ENCODE assay signal across 23 cellular contexts in the genomic region with DNA sequence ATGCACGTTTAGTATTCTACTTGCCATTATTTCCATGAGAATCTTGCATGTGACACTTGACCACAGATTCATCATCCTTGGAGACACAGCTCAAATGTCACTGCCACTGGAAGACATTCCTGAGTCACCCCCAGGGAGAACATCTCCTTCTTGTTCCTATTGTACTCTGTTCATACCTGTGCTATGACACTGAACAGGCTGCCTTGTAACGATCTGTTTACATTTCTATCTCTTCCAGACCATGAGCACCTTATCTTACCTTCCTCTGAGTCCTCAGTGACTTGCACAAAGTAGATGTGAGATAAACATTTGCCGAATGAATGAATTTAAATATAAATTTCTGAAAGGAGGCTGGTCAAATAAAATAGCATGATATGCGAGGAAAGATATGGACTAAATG.
"Had no signal": no experiment of that assay in that cellular context is flagged by ENCODE, and none has a peak within 500 bp of the region (broad histone marks: within the 10 kb centered on the region; RNA-seq: fewer than 3 reads in every experiment).

No MANE protein-coding gene starts in this region.

- H3K4me1 ChIP-seq: uterus had no signal

- H3K27ac Mint-ChIP-seq: activated CD4-positive, alpha-beta memory T cell treated with anti-CD3 and anti-CD28 coated beads, Interleukin-2, amount 10 ng/mL, durations not matched to agents 7 days and 5 days; activated naive CD8-positive, alpha-beta T cell treated with anti-CD3 and anti-CD28 coated beads for 36 hours; activated T-helper 17 cell treated with anti-CD3 and anti-CD28 coated beads, Interleukin-2, amount 50 U/mL, for 72 hours; nephron progenitor cell; stimulated activated naive CD8-positive, alpha-beta T cell treated with anti-CD3 and anti-CD28 coated beads, Interleukin-15, Interleukin-2, amounts not matched to agents 100 ng/mL and 50 ng/mL, for 24 hours; T-helper 2 cell treated with Interferon-gamma antibody and Interleukin-4, amounts not matched to agents 5 μg/mL and 100 μg/mL, for 36 hours had no signal

- H3K27me3 ChIP-seq: hepatocyte, tibial nerve, uterus had no signal

- H3K9me3 ChIP-seq: tibial nerve, uterus had no signal

- H3K4me2 ChIP-seq: hepatocyte had no signal

- H3K9me3 Mint-ChIP-seq: activated CD4-positive, alpha-beta memory T cell treated with anti-CD3 and anti-CD28 coated beads, Interleukin-2, amount 10 ng/mL, durations not matched to agents 7 days and 5 days; activated naive CD8-positive, alpha-beta T cell treated with anti-CD3 and anti-CD28 coated beads for 36 hours; activated T-helper 17 cell treated with anti-CD3 and anti-CD28 coated beads, Interleukin-2, amount 50 U/mL, for 72 hours; nephron progenitor cell; stimulated activated naive CD8-positive, alpha-beta T cell treated with anti-CD3 and anti-CD28 coated beads, Interleukin-15, Interleukin-2, amounts not matched to agents 100 ng/mL and 50 ng/mL, for 24 hours; T-helper 2 cell treated with Interferon-gamma antibody and Interleukin-4, amounts not matched to agents 5 μg/mL and 100 μg/mL, for 36 hours had no signal

- H3K4me3 ChIP-seq: hepatocyte, lung, skin epidermis, tibial nerve, uterus had no signal

- H3K4me1 Mint-ChIP-seq: activated CD4-positive, alpha-beta memory T cell treated with anti-CD3 and anti-CD28 coated beads, Interleukin-2, amount 10 ng/mL, durations not matched to agents 7 days and 5 days; activated naive CD8-positive, alpha-beta T cell treated with anti-CD3 and anti-CD28 coated beads for 36 hours; activated T-helper 17 cell treated with anti-CD3 and anti-CD28 coated beads, Interleukin-2, amount 50 U/mL, for 72 hours; nephron progenitor cell had no signal

- H3K4me3 Mint-ChIP-seq: activated CD4-positive, alpha-beta memory T cell treated with anti-CD3 and anti-CD28 coated beads, Interleukin-2, amount 10 ng/mL, durations not matched to agents 7 days and 5 days; activated naive CD8-positive, alpha-beta T cell treated with anti-CD3 and anti-CD28 coated beads for 36 hours; activated T-helper 17 cell treated with anti-CD3 and anti-CD28 coated beads, Interleukin-2, amount 50 U/mL, for 72 hours; nephron progenitor cell; stimulated activated naive CD8-positive, alpha-beta T cell treated with anti-CD3 and anti-CD28 coated beads, Interleukin-15, Interleukin-2, amounts not matched to agents 100 ng/mL and 50 ng/mL, for 24 hours; T-helper 2 cell treated with Interferon-gamma antibody and Interleukin-4, amounts not matched to agents 5 μg/mL and 100 μg/mL, for 36 hours had no signal

- H3K27me3 Mint-ChIP-seq: activated CD4-positive, alpha-beta memory T cell treated with anti-CD3 and anti-CD28 coated beads, Interleukin-2, amount 10 ng/mL, durations not matched to agents 7 days and 5 days; activated naive CD8-positive, alpha-beta T cell treated with anti-CD3 and anti-CD28 coated beads for 36 hours; activated T-helper 17 cell treated with anti-CD3 and anti-CD28 coated beads, Interleukin-2, amount 50 U/mL, for 72 hours; stimulated activated naive CD8-positive, alpha-beta T cell treated with anti-CD3 and anti-CD28 coated beads, Interleukin-15, Interleukin-2, amounts not matched to agents 100 ng/mL and 50 ng/mL, for 24 hours had no signal

- H3K36me3 ChIP-seq: tibial nerve, uterus had no signal

- DNase-seq: activated CD4-positive, alpha-beta memory T cell treated with anti-CD3 and anti-CD28 coated beads, Interleukin-2, amount 10 ng/mL, durations not matched to agents 7 days and 5 days; activated CD4-positive, alpha-beta T cell treated with anti-CD3 and anti-CD28 coated beads for 48 hours; activated CD4-positive, CD25-positive, alpha-beta regulatory T cell; activated naive CD4-positive, alpha-beta T cell; activated naive CD8-positive, alpha-beta T cell treated with anti-CD3 and anti-CD28 coated beads for 36 hours; activated T-cell treated with anti-CD3 and anti-CD28 coated beads, Interleukin-2, amount 50 U/mL, for 1 hour; amniotic stem cell; dermis blood vessel endothelial cell; foreskin fibroblast; left colon; midbrain; nephron progenitor cell; occipital lobe; right cardiac atrium; uterus had no signal

- H3K27ac ChIP-seq: epithelial cell of prostate, hepatocyte, skin epidermis, tibial nerve, uterus had no signal

- ATAC-seq: activated T-helper 17 cell treated with anti-CD3 and anti-CD28 coated beads, Interleukin-2, amount 50 U/mL, for 72 hours; left colon; right cardiac atrium had no signal

- H3K79me2 ChIP-seq: hepatocyte had no signal

- H2AFZ ChIP-seq: hepatocyte had no signal
